7 cellular contexts compared by ENCODE assay signal in genomic region chr2:57867730-57868129, GRCh38.
"Had no signal": no experiment of that assay in that cellular context is flagged by ENCODE, and none has a peak within 500 bp of the region (broad histone marks: within the 10 kb centered on the region; RNA-seq: fewer than 3 reads in every experiment).

No MANE protein-coding gene starts in this region.

- H3K4me2 ChIP-seq: GM23338 had no signal

- ATAC-seq: GM23338 had no signal

- H3K4me3 ChIP-seq: GM23338 had no signal

- DNase-seq: H9, HCEC 1CT, KBM-7 had no signal

- H2AFZ ChIP-seq: GM23338 had no signal

- FAIRE-seq: H1, H54, HTR-8/SVneo had no signal
